Comparison of ENCODE assay signal across 11 cellular contexts in the genomic region with DNA sequence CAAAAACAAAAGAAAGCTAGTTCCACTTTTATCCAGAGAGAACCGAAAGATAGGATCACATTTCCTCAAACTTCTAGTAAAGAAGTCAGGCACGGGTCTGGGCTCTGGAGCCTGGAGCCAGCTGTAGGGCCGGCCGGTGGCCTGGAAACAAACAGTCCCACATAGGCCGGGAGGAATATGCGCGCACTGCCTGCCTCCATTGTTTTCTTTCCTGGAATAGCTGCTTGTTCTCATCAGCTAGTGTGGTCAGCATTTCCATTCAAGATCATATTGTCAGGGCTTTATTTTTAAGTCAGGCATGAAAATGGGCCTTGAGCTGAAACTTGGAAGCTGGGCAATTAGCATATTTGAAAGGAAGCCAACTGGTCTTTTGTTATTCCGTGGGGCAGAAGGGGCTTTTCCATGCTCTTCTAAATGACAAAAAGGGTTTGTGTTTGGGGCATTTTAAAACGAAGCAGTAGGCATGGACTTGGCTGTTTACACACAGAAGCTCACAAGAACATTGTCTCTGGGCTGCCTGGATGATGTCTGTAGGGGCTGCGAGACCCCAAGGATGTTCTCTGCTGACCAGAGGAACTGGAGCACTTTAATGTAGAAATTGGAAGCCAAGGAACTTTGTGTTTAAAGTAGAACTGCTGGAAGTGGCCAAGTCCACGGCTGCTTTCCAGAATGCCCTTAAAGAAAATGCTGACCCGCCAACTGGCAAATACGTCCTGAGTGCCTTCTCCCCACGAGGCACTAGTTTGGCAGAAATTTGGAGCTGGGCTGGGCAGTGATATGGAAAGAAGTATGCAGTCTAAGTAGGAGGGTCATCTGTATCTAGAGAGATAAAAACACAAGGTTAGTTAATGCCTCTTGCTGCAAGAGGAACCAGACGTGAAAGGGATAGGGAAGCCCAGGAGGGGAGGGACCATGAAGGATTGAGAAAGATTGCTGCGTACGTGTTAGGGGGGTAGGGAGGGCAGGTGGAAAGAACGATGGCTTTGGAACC. TPM values are rescaled to one million over a fixed set of nuclear protein-coding genes. Genes with fewer than 3 reads are reported as not detected.
DNase-seq lines count a peak whose midpoint lies in the region; ATAC-seq and TF ChIP-seq lines count a peak whose summit lies in the region.
"Had no signal": no experiment of that assay in that cellular context is flagged by ENCODE, and none has a peak within 500 bp of the region (broad histone marks: within the 10 kb centered on the region; RNA-seq: fewer than 3 reads in every experiment).

No MANE protein-coding gene starts in this region.

- H3K27me3 ChIP-seq in lower lobe of right lung (ENCODE audit: low read depth) (no peaks in the 10 kb centered on the region), thoracic aorta (replicated peaks; ENCODE audit: insufficient read depth) (no peaks in the 10 kb centered on the region), Caco-2 (replicated peaks; ENCODE audit: control insufficient read depth, insufficient read depth, low read length) (no peaks in the 10 kb centered on the region)

- POLR2A ChIA-PET in Caco-2 (lab: Charles Lee) = no interaction called here

- H3K27me3 Mint-ChIP-seq in activated naive CD8-positive, alpha-beta T cell treated with anti-CD3 and anti-CD28 coated beads, Interleukin-2, amount 50 U/mL, for 24 hours = no peaks in the 10 kb centered on the region
- H3K27me3 Mint-ChIP-seq in Caco-2 (ENCODE audit: insufficient read depth, unreplicated experiment) = no peaks in the 10 kb centered on the region
- H3K27me3 Mint-ChIP-seq in stimulated activated memory B cell treated with anti-CD40 and anti-IgM and Interleukin-4, amounts not matched to agents 10 μg/mL and 1 μg/mL and 100 μg/mL, for 72 hours = no peaks in the 10 kb centered on the region

- intact Hi-C loops in lower lobe of right lung (cut with DNase I) = no loop called here
- intact Hi-C loops in Caco-2 (cut with micrococcal nuclease; ENCODE audit: unreplicated experiment) = no loop called here

- H3K36me3 ChIP-seq in lower lobe of right lung (no peaks in the 10 kb centered on the region), thoracic aorta (no peaks in the 10 kb centered on the region), Caco-2 (ENCODE audit: control insufficient read depth, insufficient read depth, low read length) (no peaks in the 10 kb centered on the region)

- H3K36me3 Mint-ChIP-seq in activated naive CD8-positive, alpha-beta T cell treated with anti-CD3 and anti-CD28 coated beads, Interleukin-2, amount 50 U/mL, for 24 hours (ENCODE audit: low read depth) = no peaks in the 10 kb centered on the region
- no peaks in the 10 kb centered on the region for H3K36me3 Mint-ChIP-seq in Caco-2 (ENCODE audit: insufficient read depth, unreplicated experiment)
- no peaks in the 10 kb centered on the region for H3K36me3 Mint-ChIP-seq in stimulated activated memory B cell treated with anti-CD40 and anti-IgM and Interleukin-4, amounts not matched to agents 10 μg/mL and 1 μg/mL and 100 μg/mL, for 72 hours

- H3K4me3 ChIP-seq in lower lobe of right lung = no peak overlapping the region
- peak overlapping the region; percentile 30 for H3K4me3 ChIP-seq in thoracic aorta
- H3K4me3 ChIP-seq in Caco-2 (ENCODE audit: low read depth, low read length) = no peak overlapping the region

- BruUV-seq in Caco-2 (replicated peaks; lab: Mats Ljungman, UMichigan) = no TSS peak

- peaks cover 2% of the 10 kb centered on the region for H3K4me1 Mint-ChIP-seq in activated naive CD8-positive, alpha-beta T cell treated with anti-CD3 and anti-CD28 coated beads, Interleukin-2, amount 50 U/mL, for 24 hours
- no peaks in the 10 kb centered on the region for H3K4me1 Mint-ChIP-seq in Caco-2 (ENCODE audit: low read depth, unreplicated experiment)
- H3K4me1 Mint-ChIP-seq in stimulated activated memory B cell treated with anti-CD40 and anti-IgM and Interleukin-4, amounts not matched to agents 10 μg/mL and 1 μg/mL and 100 μg/mL, for 72 hours = no peaks in the 10 kb centered on the region

- H3K9me3 ChIP-seq in lower lobe of right lung (no peaks in the 10 kb centered on the region), thoracic aorta (no peaks in the 10 kb centered on the region), Caco-2 (no peaks in the 10 kb centered on the region)

- H3K4me3 Mint-ChIP-seq in activated naive CD8-positive, alpha-beta T cell treated with anti-CD3 and anti-CD28 coated beads, Interleukin-2, amount 50 U/mL, for 24 hours = no peak overlapping the region
- no peak overlapping the region for H3K4me3 Mint-ChIP-seq in Caco-2 (ENCODE audit: unreplicated experiment)
- no peak overlapping the region for H3K4me3 Mint-ChIP-seq in stimulated activated memory B cell treated with anti-CD40 and anti-IgM and Interleukin-4, amounts not matched to agents 10 μg/mL and 1 μg/mL and 100 μg/mL, for 72 hours

- no peak overlapping the region for H3K27ac ChIP-seq in lower lobe of right lung
- peak overlapping the region; percentile 87 to 92 for H3K27ac ChIP-seq in thoracic aorta

- H3K4me1 ChIP-seq in lower lobe of right lung = no peaks in the 10 kb centered on the region
- H3K4me1 ChIP-seq in thoracic aorta (ENCODE audit: control insufficient read depth in 1 of 2, low read depth in 2 of 2) = peaks cover 6 to 18% of the 10 kb centered on the region in 2 donors
- no peaks in the 10 kb centered on the region for H3K4me1 ChIP-seq in Caco-2

- H3K27ac Mint-ChIP-seq in activated naive CD8-positive, alpha-beta T cell treated with anti-CD3 and anti-CD28 coated beads, Interleukin-2, amount 50 U/mL, for 24 hours = no peak overlapping the region
- H3K27ac Mint-ChIP-seq in Caco-2 (ENCODE audit: unreplicated experiment) = no peak overlapping the region
- no peak overlapping the region for H3K27ac Mint-ChIP-seq in stimulated activated memory B cell treated with anti-CD40 and anti-IgM and Interleukin-4, amounts not matched to agents 10 μg/mL and 1 μg/mL and 100 μg/mL, for 72 hours

- CTCF ChIA-PET in Caco-2 (lab: Charles Lee) = interaction anchor here (0.6 kb wide), 1 partner anchor 807 kb away, joined by 4 read pairs; no protein-coding TSS in a partner anchor

- TF ChIP-seq CTCF in lower lobe of right lung (IDR thresholded peaks at IDR 0.05) = no peak
- TF ChIP-seq CTCF in thoracic aorta (IDR thresholded peaks at IDR 0.05) = no peak
- TF ChIP-seq CTCF in Caco-2 (IDR thresholded peaks at IDR 0.05; ENCODE audit: insufficient read depth in 1 of 2, low read depth in 1 of 2, low read length in 1 of 2, severe bottlenecking in 1 of 2, unreplicated experiment in 1 of 2) = no peak

- peak; percentile 13 for DNase-seq in NCI-H2107 treated with DMSO at 0.1 percent for 48 hours (lab: John Stamatoyannopoulos, UW; ENCODE audit: unreplicated experiment)
- DNase-seq in NCI-H2107 (lab: John Stamatoyannopoulos, UW) = no peak
- DNase-seq in dermis microvascular lymphatic vessel endothelial cell (ENCODE audit: low read depth in 2 of 2) = peak; percentile 65 to 80
- no peak for DNase-seq in lower lobe of right lung
- no peak for DNase-seq in thoracic aorta (ENCODE audit: low spot score)
- no peak for DNase-seq in activated naive CD8-positive, alpha-beta T cell treated with anti-CD3 and anti-CD28 coated beads, Interleukin-2, amount 50 U/mL, for 24 hours
- DNase-seq in Caco-2 = no peak
- DNase-seq: 8988T, amniotic stem cell, NCI-H748 treated with DMSO at 0.1 percent for 48 hours had no signal

- ATAC-seq in lower lobe of right lung = peak; percentile 42 to 72
- ATAC-seq in thoracic aorta (ENCODE audit: insufficient number of reproducible peaks, low FRiP score, low read depth) = peak; percentile 82
- no peak for ATAC-seq in activated naive CD8-positive, alpha-beta T cell treated with anti-CD3 and anti-CD28 coated beads, Interleukin-2, amount 50 U/mL, for 24 hours
- no peak for ATAC-seq in stimulated activated memory B cell treated with anti-CD40 and anti-IgM and Interleukin-4, amounts not matched to agents 10 μg/mL and 1 μg/mL and 100 μg/mL, for 72 hours

- H3K9me3 Mint-ChIP-seq in activated naive CD8-positive, alpha-beta T cell treated with anti-CD3 and anti-CD28 coated beads, Interleukin-2, amount 50 U/mL, for 24 hours = no peaks in the 10 kb centered on the region
- H3K9me3 Mint-ChIP-seq in Caco-2 (ENCODE audit: unreplicated experiment) = peaks cover 7% of the 10 kb centered on the region
- peaks cover 2% of the 10 kb centered on the region for H3K9me3 Mint-ChIP-seq in stimulated activated memory B cell treated with anti-CD40 and anti-IgM and Interleukin-4, amounts not matched to agents 10 μg/mL and 1 μg/mL and 100 μg/mL, for 72 hours

RNA-seq across cellular contexts. Expression of a gene that starts 59.0 kb away (rescaled TPM):
- 0.13 and 0.51 TPM in 2 replicates for total RNA-seq in dermis microvascular lymphatic vessel endothelial cell
- not detected for total RNA-seq in lower lobe of right lung
- total RNA-seq in thoracic aorta = under 1 TPM; 0.14 to 0.85 TPM
- not detected in 2 replicates for total RNA-seq in Caco-2 (2022)

Comparison
In these comparisons a context has a peak if more than half of its experiments do, and no peak if none do; other contexts are left out.
1. DNase-seq: peak in NCI-H2107 treated with DMSO at 0.1 percent for 48 hours (single experiment) and dermis microvascular lymphatic vessel endothelial cell (2 of 2); none in NCI-H2107 (single experiment), lower lobe of right lung (single experiment), thoracic aorta (single experiment), activated naive CD8-positive, alpha-beta T cell treated with anti-CD3 and anti-CD28 coated beads, Interleukin-2, amount 50 U/mL, for 24 hours (single experiment) and Caco-2 (0 of 2).
2. ATAC-seq: peak in lower lobe of right lung (2 of 2) and thoracic aorta (single experiment); none in activated naive CD8-positive, alpha-beta T cell treated with anti-CD3 and anti-CD28 coated beads, Interleukin-2, amount 50 U/mL, for 24 hours (single experiment) and stimulated activated memory B cell treated with anti-CD40 and anti-IgM and Interleukin-4, amounts not matched to agents 10 μg/mL and 1 μg/mL and 100 μg/mL, for 72 hours (single experiment).